In the genomic region with DNA sequence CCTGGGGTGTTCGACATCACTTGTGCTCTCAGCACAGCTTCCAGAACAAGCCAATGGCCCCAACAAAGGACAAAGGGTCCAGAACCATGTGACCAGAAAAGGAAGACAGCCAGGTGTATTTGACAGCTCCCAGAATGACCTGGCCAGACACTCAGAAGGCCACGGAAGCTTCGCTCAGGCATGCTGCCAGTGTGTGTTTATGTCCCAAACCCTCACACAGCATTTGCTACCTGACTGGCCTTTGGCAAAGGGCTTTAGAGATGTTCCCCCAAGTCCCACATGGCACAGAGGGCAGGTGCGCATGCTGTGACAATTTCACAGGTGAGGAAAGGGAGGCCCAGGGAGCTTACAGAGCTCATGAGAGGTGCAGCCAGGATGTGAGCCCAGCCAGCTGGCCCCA, we compare ENCODE assay signal across 19 cellular contexts.
"Had no signal": no experiment of that assay in that cellular context is flagged by ENCODE, and none has a peak within 500 bp of the region (broad histone marks: within the 10 kb centered on the region; RNA-seq: fewer than 3 reads in every experiment).

No MANE protein-coding gene starts in this region.

- DNase-seq: KBM-7, MV-4-11, NCI-H1048, NCI-H1105, NCI-H1436 treated with DMSO at 0.1 percent for 48 hours, NCI-H1694, NCI-H187 treated with DMSO at 0.1 percent for 48 hours, NCI-H2029 treated with DMSO at 0.1 percent for 48 hours, NCI-H2171 treated with DMSO at 0.1 percent for 48 hours, NCI-H345, NCI-H446 treated with DMSO at 0.1 percent for 48 hours, NCI-H510A treated with DMSO at 0.1 percent for 48 hours, NCI-H526, NCI-H82, RPMI8226, SHP77, SK-N-SH, SW 1271 had no signal

- H3K4me2 ChIP-seq: SK-N-SH had no signal

- FAIRE-seq: RCC 7860 had no signal

- H3K9me3 ChIP-seq: SK-N-SH had no signal

- H3K9me2 ChIP-seq: SK-N-SH had no signal
